8 cellular contexts compared by ENCODE assay signal in genomic region chr6:35259946-35260626, GRCh38. TPM values are rescaled to one million over a fixed set of nuclear protein-coding genes. Genes with fewer than 3 reads are reported as not detected.
DNase-seq lines count a peak whose midpoint lies in the region; ATAC-seq and TF ChIP-seq lines count a peak whose summit lies in the region.

No MANE protein-coding gene starts in this region.

- H3K4me2 ChIP-seq in PC-3 (ENCODE audit: low read length) (peak overlapping the region; percentile 79), neuronal stem cell (ENCODE audit: insufficient read depth, low read length, poor library complexity, severe bottlenecking) (peak overlapping the region; percentile 78)

- peaks cover 32% of the 10 kb centered on the region for H3K4me1 Mint-ChIP-seq in activated T-helper 17 cell treated with anti-CD3 and anti-CD28 coated beads, Interleukin-2, amount 50 U/mL, for 72 hours

- peak overlapping the region; percentile 95 for H2BK5ac ChIP-seq in neuronal stem cell (ENCODE audit: low read length)

- CTCF ChIA-PET in PC-3 (lab: Charles Lee), result interaction anchor here (0.6 kb wide), 1 partner anchor 1096 kb away, joined by 9 read pairs; no protein-coding TSS in a partner anchor

- no peak overlapping the region for H2AK5ac ChIP-seq in neuronal stem cell (ENCODE audit: low read depth, low read length)

- peaks cover 7% of the 10 kb centered on the region for H3K36me3 Mint-ChIP-seq in activated T-helper 17 cell treated with anti-CD3 and anti-CD28 coated beads, Interleukin-2, amount 50 U/mL, for 72 hours (ENCODE audit: low read depth)

- ATAC-seq in GM18868 (IDR thresholded peaks at IDR 0.05; ENCODE audit: unreplicated experiment) (peak; percentile 21), HG03196 (IDR thresholded peaks at IDR 0.05; ENCODE audit: unreplicated experiment) (peak; percentile 37), PC-3 (peak; percentile 12)
- peak; percentile 42 for ATAC-seq in activated T-helper 17 cell treated with anti-CD3 and anti-CD28 coated beads, Interleukin-2, amount 50 U/mL, for 72 hours (replicated peaks)

- H3K9me2 ChIP-seq in PC-3 (replicated peaks; ENCODE audit: low read length), result no peaks in the 10 kb centered on the region

- no peak overlapping the region for H2BK120ac ChIP-seq in neuronal stem cell (ENCODE audit: low read depth, low read length)

- H3K9ac ChIP-seq in PC-3 (ENCODE audit: low read length), result peak overlapping the region; percentile 97
- peak overlapping the region; percentile 95 for H3K9ac ChIP-seq in neuronal stem cell (ENCODE audit: low read depth, low read length, poor library complexity)
- H3K9ac ChIP-seq in subcutaneous abdominal adipose tissue (ENCODE audit: low read length in 5 of 5), result peak overlapping the region; percentile 84 to 97 (median 94)

- H3K27me3 Mint-ChIP-seq in activated T-helper 17 cell treated with anti-CD3 and anti-CD28 coated beads, Interleukin-2, amount 50 U/mL, for 72 hours, result no peaks in the 10 kb centered on the region

- peak overlapping the region; percentile 86 for H3K4me3 ChIP-seq in ACC112 (ENCODE audit: low read depth, low read length)
- H3K4me3 ChIP-seq in PC-3 (ENCODE audit: low read length), result peak overlapping the region; percentile 89
- H3K4me3 ChIP-seq in fibroblast of villous mesenchyme (ENCODE audit: low read depth, low read length), result peak overlapping the region; percentile 89
- H3K4me3 ChIP-seq in neuronal stem cell (ENCODE audit: low read length in 2 of 2), result peak overlapping the region; percentile 78 to 92
- H3K4me3 ChIP-seq in subcutaneous abdominal adipose tissue (ENCODE audit: low read depth in 1 of 5, low read length in 5 of 5), result peak overlapping the region; percentile 85 to 98 (median 92)

- no peak overlapping the region for H3K4ac ChIP-seq in neuronal stem cell (ENCODE audit: low read length)

- intact Hi-C loops in PC-3 (cut with micrococcal nuclease), result no loop called here

- peaks cover 3% of the 10 kb centered on the region for H3K79me1 ChIP-seq in neuronal stem cell (ENCODE audit: low read depth, low read length)

- H3K27ac ChIP-seq in ACC112 (ENCODE audit: low read depth, low read length) (peak overlapping the region; percentile 80), PC-3 (ENCODE audit: low read length) (peak overlapping the region; percentile 81), neuronal stem cell (replicated peaks; ENCODE audit: low read length) (peak overlapping the region; percentile 91), subcutaneous abdominal adipose tissue (ENCODE audit: low read depth, low read length) (peak overlapping the region; percentile 96)

- H3F3A ChIP-seq in PC-3 (ENCODE audit: low read length, unreplicated experiment), result no peaks in the 10 kb centered on the region

- H2AFZ ChIP-seq in ACC112 (ENCODE audit: low read length, unreplicated experiment) (peak overlapping the region; percentile 86), PC-3 (ENCODE audit: low read length) (peak overlapping the region; percentile 86), neuronal stem cell (ENCODE audit: low read length) (peak overlapping the region; percentile 97)

- BruUV-seq in PC-3 (replicated peaks; lab: Mats Ljungman, UMichigan), result TSS peak; percentile 48

- no peaks in the 10 kb centered on the region for H3K9me3 Mint-ChIP-seq in activated T-helper 17 cell treated with anti-CD3 and anti-CD28 coated beads, Interleukin-2, amount 50 U/mL, for 72 hours

- H3K27me3 ChIP-seq in ACC112 (ENCODE audit: insufficient read depth, low read length) (no peaks in the 10 kb centered on the region), PC-3 (ENCODE audit: low read length) (no peaks in the 10 kb centered on the region), neuronal stem cell (ENCODE audit: control insufficient read depth in 3 of 3, insufficient read depth in 3 of 3, low read depth in 1 of 3, low read length in 3 of 3) (no peaks in the 10 kb centered on the region), subcutaneous abdominal adipose tissue (ENCODE audit: control insufficient read depth in 5 of 5, insufficient read depth in 4 of 5, low read length in 5 of 5) (no peaks in the 10 kb centered on the region)

- DNase-seq in PC-3, result peak; percentile 44
- DNase-seq in fibroblast of villous mesenchyme (ENCODE audit: low read depth), result peak; percentile 47
- DNase-seq in neuronal stem cell (ENCODE audit: low spot score), result peak; percentile 38

- H4K20me1 ChIP-seq in PC-3 (ENCODE audit: low read length), result no peaks in the 10 kb centered on the region

- no peak overlapping the region for H4K8ac ChIP-seq in neuronal stem cell (ENCODE audit: low read depth, low read length)

- no CpG with 5 or more reads among the region's 23 CpGs for WGBS in neuronal stem cell (ENCODE audit: extremely low coverage in 2 of 2, insufficient read length in 2 of 2, insufficient replicate concordance in 1 of 2), 2 donors

- H3K23ac ChIP-seq in neuronal stem cell (ENCODE audit: low read depth, low read length, poor library complexity), result peak overlapping the region; percentile 92

- H3K14ac ChIP-seq in neuronal stem cell (ENCODE audit: low read length), result peak overlapping the region; percentile 82

- peaks cover 16% of the 10 kb centered on the region for H3K4me1 ChIP-seq in ACC112 (ENCODE audit: control insufficient read depth, insufficient read depth, low read length, unreplicated experiment)
- peaks cover 23% of the 10 kb centered on the region for H3K4me1 ChIP-seq in PC-3 (ENCODE audit: insufficient read depth, low read length)
- peaks cover 4 to 8% of the 10 kb centered on the region in 2 donors for H3K4me1 ChIP-seq in neuronal stem cell (ENCODE audit: control insufficient read depth in 2 of 2, insufficient read depth in 1 of 2, low read depth in 1 of 2, low read length in 2 of 2)
- H3K4me1 ChIP-seq in subcutaneous abdominal adipose tissue (ENCODE audit: control insufficient read depth in 5 of 5, insufficient read depth in 5 of 5, low read length in 5 of 5), result peaks cover 7 to 23% (median 22%) of the 10 kb centered on the region in 5 donors

- peaks cover 42% of the 10 kb centered on the region for H3K79me2 ChIP-seq in ACC112 (ENCODE audit: control insufficient read depth, insufficient read depth, low read length, unreplicated experiment)
- H3K79me2 ChIP-seq in PC-3 (ENCODE audit: low read length), result peaks cover 21% of the 10 kb centered on the region

- H3K27ac Mint-ChIP-seq in activated T-helper 17 cell treated with anti-CD3 and anti-CD28 coated beads, Interleukin-2, amount 50 U/mL, for 72 hours, result peak overlapping the region; percentile 96

- H2BK12ac ChIP-seq in neuronal stem cell (ENCODE audit: low read length), result no peak overlapping the region

- POLR2A ChIA-PET in PC-3 (lab: Charles Lee; ENCODE audit: unreplicated experiment), result interaction anchor here (0.6 kb wide), 1 partner anchor 132 kb away, joined by 3 read pairs; no protein-coding TSS in a partner anchor

- H3K9me3 ChIP-seq in PC-3 (ENCODE audit: low read length), result no peaks in the 10 kb centered on the region
- no peaks in the 10 kb centered on the region for H3K9me3 ChIP-seq in neuronal stem cell (replicated peaks in 1 of 2; ENCODE audit: control insufficient read depth in 2 of 2, insufficient read depth in 1 of 2, low read depth in 1 of 2, low read length in 2 of 2)
- H3K9me3 ChIP-seq in subcutaneous abdominal adipose tissue (ENCODE audit: control insufficient read depth in 5 of 5, low read length in 5 of 5), result no peaks in the 10 kb centered on the region

- no peak overlapping the region for H4K91ac ChIP-seq in neuronal stem cell (ENCODE audit: low read depth, low read length, poor library complexity)

- TF ChIP-seq CTCF in PC-3 (conservative IDR thresholded peaks at IDR 0.05; ENCODE audit: low read depth, low read length) (no peak), fibroblast of villous mesenchyme (IDR thresholded peaks at IDR 0.05; ENCODE audit: insufficient read depth, low read depth, low read length) (no peak)

- peak overlapping the region; percentile 100 for H3K18ac ChIP-seq in neuronal stem cell (ENCODE audit: low read length)

- H2BK15ac ChIP-seq in neuronal stem cell (ENCODE audit: low read length), result no peak overlapping the region

- H3K36me3 ChIP-seq in ACC112 (ENCODE audit: insufficient read depth, low read length) (no peaks in the 10 kb centered on the region), PC-3 (ENCODE audit: low read depth, low read length) (no peaks in the 10 kb centered on the region), neuronal stem cell (replicated peaks in 1 of 2; ENCODE audit: control insufficient read depth in 2 of 2, insufficient read depth in 2 of 2, low read length in 2 of 2) (no peaks in the 10 kb centered on the region), subcutaneous abdominal adipose tissue (ENCODE audit: control insufficient read depth in 5 of 5, insufficient read depth in 5 of 5, low read length in 5 of 5) (no peaks in the 10 kb centered on the region)

- H3K4me3 Mint-ChIP-seq in activated T-helper 17 cell treated with anti-CD3 and anti-CD28 coated beads, Interleukin-2, amount 50 U/mL, for 72 hours, result peak overlapping the region; percentile 95

RNA-seq across cellular contexts. Expression of gene ZNF76, which starts 0.6 kb away (rescaled TPM):
- total RNA-seq in PC-3 (2014; rRNA removed) (17.9 and 20.8 TPM in 2 replicates), fibroblast of villous mesenchyme (14.2 and 16.8 TPM in 2 replicates)
- 10 to 100 TPM; 44.3 to 53.2 TPM for total RNA-seq in activated T-helper 17 cell treated with anti-CD3 and anti-CD28 coated beads, Interleukin-2, amount 50 U/mL, for 72 hours
- 22.2 TPM for polyA plus RNA-seq in neuronal stem cell (2013, experiment 1 of 2)
- 22.2 TPM for polyA plus RNA-seq in neuronal stem cell (2013, experiment 2 of 2)

RNA-seq across cellular contexts. Expression of gene DEF6, which starts 37.5 kb away (rescaled TPM):
- total RNA-seq in PC-3 (2014; rRNA removed) (37.3 and 42.8 TPM in 2 replicates), fibroblast of villous mesenchyme (0.32 and 1.3 TPM in 2 replicates)
- 100 to 1,000 TPM; 117 to 133 TPM for total RNA-seq in activated T-helper 17 cell treated with anti-CD3 and anti-CD28 coated beads, Interleukin-2, amount 50 U/mL, for 72 hours
- 0.50 TPM for polyA plus RNA-seq in neuronal stem cell (2013, experiment 1 of 2)
- 0.62 TPM for polyA plus RNA-seq in neuronal stem cell (2013, experiment 2 of 2)

RNA-seq across cellular contexts. Expression of gene SCUBE3, which starts 46.3 kb away (rescaled TPM):
- total RNA-seq in PC-3 (2014; rRNA removed) (1.5 and 2.4 TPM in 2 replicates), fibroblast of villous mesenchyme (10.0 and 26.8 TPM in 2 replicates)
- under 1 TPM in 1 of 2 donors, not detected in 1; 0.05 TPM for total RNA-seq in activated T-helper 17 cell treated with anti-CD3 and anti-CD28 coated beads, Interleukin-2, amount 50 U/mL, for 72 hours
- 17.3 TPM for polyA plus RNA-seq in neuronal stem cell (2013, experiment 1 of 2)
- 17.3 TPM for polyA plus RNA-seq in neuronal stem cell (2013, experiment 2 of 2)

Comparison
In these comparisons a context has a peak if more than half of its experiments do, and no peak if none do; other contexts are left out.
1. Peak in every context shown above with its lines: DNase-seq, ATAC-seq, H3K4me3 ChIP-seq and H3K27ac ChIP-seq.
2. RNA of gene DEF6, which starts 37.5 kb away (total RNA-seq): 117 to 133 TPM in activated T-helper 17 cell treated with anti-CD3 and anti-CD28 coated beads, Interleukin-2, amount 50 U/mL, for 72 hours and 37.3 to 42.8 TPM in PC-3; 0.32 to 1.3 TPM in fibroblast of villous mesenchyme; every median in the first group is over 10 times any median in the second.